Comparison of ENCODE assay signal across 12 cellular contexts in genomic region chr14:69045857-69046351, GRCh38.
A peak's percentile ranks its signal among the peaks of the same experiment; 100 is the strongest.
DNase-seq lines count a peak whose midpoint lies in the region; ATAC-seq and TF ChIP-seq lines count a peak whose summit lies in the region.
"Had no signal": no experiment of that assay in that cellular context is flagged by ENCODE, and none has a peak within 500 bp of the region (broad histone marks: within the 10 kb centered on the region; RNA-seq: fewer than 3 reads in every experiment).

No MANE protein-coding gene starts in this region.

- 10 to 13% methylated on average over 3 to 4 of the region's 6 CpGs for WGBS in gastroesophageal sphincter (ENCODE audit: low coverage in 1 of 2), 2 donors

- TF ChIP-seq POLR2A in gastroesophageal sphincter (IDR thresholded peaks at IDR 0.05), result no peak

- DNase-seq in AG08395 (ENCODE audit: low spot score), result peak; percentile 40
- peak in 1 of 2 experiments; percentile 30 for DNase-seq in SJCRH30
- no peak for DNase-seq in osteoblast (ENCODE audit: insufficient read length, low spot score, missing footprints)
- DNase-seq in stimulated activated CD4-positive, alpha-beta T cell treated with anti-CD3 and anti-CD28 coated beads, Interleukin-4, amount 100 ng/mL, for 24 hours, result no peak
- DNase-seq: natural killer cell, NCI-H2171 treated with DMSO at 0.1 percent for 48 hours, T-helper 17 cell had no signal

- no peak for TF ChIP-seq EP300 in gastroesophageal sphincter (IDR thresholded peaks at IDR 0.05)

- H3K79me2 ChIP-seq in osteoblast (ENCODE audit: insufficient read depth, low read length), result no peaks in the 10 kb centered on the region

- H3K27ac ChIP-seq in SJCRH30 (peak overlapping the region; percentile 11; the same call in 1 of the 2 replicates), gastroesophageal sphincter (peak overlapping the region; percentile 78 to 85 (median 80)), osteoblast (ENCODE audit: low read depth, low read length) (peak overlapping the region; percentile 71)

- H3K4me3 ChIP-seq in SJCRH30, result no peak overlapping the region
- no peak overlapping the region for H3K4me3 ChIP-seq in gastroesophageal sphincter
- no peak overlapping the region for H3K4me3 ChIP-seq in osteoblast (ENCODE audit: insufficient read depth, low read length)

- ATAC-seq in gastroesophageal sphincter (no peak), HG03025 (IDR thresholded peaks at IDR 0.05; ENCODE audit: low FRiP score, unreplicated experiment) (no peak), HG03159 (IDR thresholded peaks at IDR 0.05; ENCODE audit: unreplicated experiment) (no peak), GM21360 (IDR thresholded peaks at IDR 0.05; ENCODE audit: unreplicated experiment) (no peak)
- ATAC-seq: activated T-helper 17 cell treated with anti-CD3 and anti-CD28 coated beads, Interleukin-2, amount 50 U/mL, for 72 hours; natural killer cell; T-helper 17 cell had no signal

- H2AFZ ChIP-seq in osteoblast (ENCODE audit: low read length), result no peak overlapping the region

- H3K4me1 ChIP-seq in SJCRH30 (peaks cover 46% of the 10 kb centered on the region), gastroesophageal sphincter (peaks cover 39 to 92% (median 67%) of the 10 kb centered on the region in 3 donors), osteoblast (ENCODE audit: insufficient read depth, low read length) (peaks cover 65% of the 10 kb centered on the region)

- no peaks in the 10 kb centered on the region for H3K36me3 ChIP-seq in SJCRH30
- no peaks in the 10 kb centered on the region for H3K36me3 ChIP-seq in gastroesophageal sphincter
- H3K36me3 ChIP-seq in osteoblast (ENCODE audit: insufficient read depth, low read length), result no peaks in the 10 kb centered on the region

- peak overlapping the region; percentile 21 for H3K4me2 ChIP-seq in osteoblast (ENCODE audit: insufficient read depth, low read length)

- H3K27me3 ChIP-seq in SJCRH30 (no peaks in the 10 kb centered on the region), gastroesophageal sphincter (no peaks in the 10 kb centered on the region), osteoblast (ENCODE audit: insufficient read depth, low read length) (no peaks in the 10 kb centered on the region)

- no peaks in the 10 kb centered on the region for H3K9me3 ChIP-seq in SJCRH30 (replicated peaks)
- no peaks in the 10 kb centered on the region for H3K9me3 ChIP-seq in gastroesophageal sphincter
- no peaks in the 10 kb centered on the region for H3K9me3 ChIP-seq in osteoblast (ENCODE audit: low read depth, low read length)

- H4K20me1 ChIP-seq in osteoblast (ENCODE audit: insufficient read depth, low read length), result no peaks in the 10 kb centered on the region

- no peak for TF ChIP-seq CTCF in gastroesophageal sphincter (IDR thresholded peaks at IDR 0.05)
- TF ChIP-seq CTCF in osteoblast (IDR thresholded peaks at IDR 0.05; ENCODE audit: extremely low read depth, low read depth, low read length), result no peak

Comparison
In these comparisons a context has a peak if more than half of its experiments do, and no peak if none do; other contexts are left out.
1. H3K27ac ChIP-seq: peak in every context shown above with its lines; median percentile 80 in gastroesophageal sphincter; 71 in osteoblast; 11 in SJCRH30.